In the genomic region with DNA sequence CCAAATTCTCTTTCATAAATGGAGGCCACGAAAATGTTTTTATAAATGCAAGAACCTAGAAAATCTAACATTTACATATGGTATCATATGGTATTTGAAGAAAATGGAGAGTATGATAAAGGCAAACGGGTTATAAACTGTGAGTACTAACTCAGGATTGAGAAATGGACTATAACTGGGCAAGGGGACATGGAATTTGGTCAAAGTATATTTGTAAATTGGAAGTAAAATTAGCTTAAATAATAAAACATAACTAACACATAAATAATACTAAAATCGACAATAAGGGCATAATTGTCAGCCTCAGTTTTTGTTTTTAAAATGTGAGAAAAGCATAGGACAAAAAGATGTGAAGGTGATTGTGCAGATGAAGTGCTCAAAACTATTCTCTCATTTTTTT, we compare ENCODE assay signal across 7 cellular contexts.
"Had no signal": no experiment of that assay in that cellular context is flagged by ENCODE, and none has a peak within 500 bp of the region (broad histone marks: within the 10 kb centered on the region; RNA-seq: fewer than 3 reads in every experiment).

No MANE protein-coding gene starts in this region.

- H3K4me3 ChIP-seq: GM12878 had no signal

- FAIRE-seq: GM12878, GM12891, GM12892, GM18507, GM19239 had no signal

- DNase-seq: GDM1, GF-D8 had no signal

- ATAC-seq: GM12878 had no signal
